In the genomic region with DNA sequence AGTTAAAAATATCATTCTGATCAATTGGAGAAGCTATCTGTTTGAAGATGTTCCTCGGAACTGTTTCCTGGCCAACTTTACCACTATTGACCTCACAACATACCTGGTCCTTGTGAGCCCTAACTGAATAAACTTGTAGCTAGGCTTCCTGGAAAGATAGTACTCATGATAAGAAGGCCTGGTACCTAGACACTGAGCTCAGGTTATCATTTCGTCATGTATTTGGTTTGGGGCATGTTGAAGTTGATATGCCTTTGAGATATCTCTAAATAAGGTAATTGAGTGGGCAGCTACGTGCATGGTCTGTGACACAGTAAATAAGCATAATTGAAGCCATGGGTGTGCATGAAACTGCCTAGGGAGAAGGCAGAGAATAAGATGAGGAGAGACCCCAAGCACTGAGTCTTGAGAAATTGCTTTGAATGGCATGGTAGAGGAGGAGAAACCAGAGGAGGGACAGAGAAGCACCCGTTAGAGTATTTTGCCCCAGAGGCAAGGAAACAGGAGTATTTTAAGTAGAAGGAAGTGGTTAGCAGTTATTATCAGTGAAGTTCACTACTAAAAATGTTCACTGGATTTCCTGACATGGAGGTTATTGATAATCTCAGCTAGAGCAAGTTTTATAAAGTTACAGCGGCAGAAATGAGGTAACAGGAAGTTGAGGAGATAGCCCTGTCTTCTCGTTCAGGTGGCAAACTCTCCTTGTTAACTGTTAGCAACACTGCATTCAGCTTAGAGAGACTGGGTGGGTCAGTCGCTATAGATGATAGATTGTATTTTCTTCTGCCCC, we compare ENCODE assay signal across 13 cellular contexts. TPM values are rescaled to one million over a fixed set of nuclear protein-coding genes. Genes with fewer than 3 reads are reported as not detected.
DNase-seq lines count a peak whose midpoint lies in the region; ATAC-seq, FAIRE-seq and TF ChIP-seq lines count a peak whose summit lies in the region.
"Had no signal": no experiment of that assay in that cellular context is flagged by ENCODE, and none has a peak within 500 bp of the region (broad histone marks: within the 10 kb centered on the region; RNA-seq: fewer than 3 reads in every experiment).

No MANE protein-coding gene starts in this region.

- peak overlapping the region; percentile 95 for H2AFZ ChIP-seq in OCI-LY7 (ENCODE audit: low read length)

- no TSS peak for BruUV-seq in OCI-LY7 (replicated peaks; lab: Mats Ljungman, UMichigan)

- CTCF ChIA-PET in CD8-positive, alpha-beta memory T cell (lab: Charles Lee), result no interaction called here
- CTCF ChIA-PET in OCI-LY7 (lab: Charles Lee; ENCODE audit: unreplicated experiment), result interaction anchor here (0.8 kb wide), 1 partner anchor 26 kb away, joined by 3 read pairs; no protein-coding TSS in a partner anchor

- POLR2A ChIA-PET in CD8-positive, alpha-beta memory T cell (lab: Charles Lee), result interaction anchor here (0.6 kb wide), 1 partner anchor 45 kb away, joined by 4 read pairs; no protein-coding TSS in a partner anchor
- POLR2A ChIA-PET in OCI-LY7 (lab: Charles Lee), result interaction anchor here (0.6 to 1.5 kb wide), 4 partner anchors 20 to 204 kb away, joined by 3 to 5 read pairs (median 3); no protein-coding TSS in a partner anchor

- peaks cover 0 to 11% (median 3%) of the 10 kb centered on the region in 3 donors for H3K36me3 Mint-ChIP-seq in CD8-positive, alpha-beta memory T cell

- peak overlapping the region in 6 of 7 donors; percentile 24 to 68 (median 55) for H3K4me3 Mint-ChIP-seq in CD8-positive, alpha-beta memory T cell
- H3K4me3 Mint-ChIP-seq: dendritic cell treated with granulocyte-macrophage colony-stimulating factor and Interleukin-4, amounts not matched to agents 40 ng/mL and 50 ng/mL, for 4 days had no signal

- H3K27me3 Mint-ChIP-seq in CD8-positive, alpha-beta memory T cell, result peaks cover 4 to 5% of the 10 kb centered on the region in 2 donors
- H3K27me3 Mint-ChIP-seq: dendritic cell treated with granulocyte-macrophage colony-stimulating factor and Interleukin-4, amounts not matched to agents 40 ng/mL and 50 ng/mL, for 4 days had no signal

- peaks cover 10 to 18% (median 13%) of the 10 kb centered on the region in 5 donors for H3K9me3 Mint-ChIP-seq in CD8-positive, alpha-beta memory T cell

- H3K27me3 ChIP-seq in CD8-positive, alpha-beta memory T cell (ENCODE audit: insufficient read depth, low read length, poor library complexity, severe bottlenecking), result no peaks in the 10 kb centered on the region
- no peaks in the 10 kb centered on the region for H3K27me3 ChIP-seq in pancreas

- 63 to 79% methylated on average over 7 of the region's 7 CpGs for WGBS in pancreas, 2 donors

- no peaks in the 10 kb centered on the region for H3K9me3 ChIP-seq in CD8-positive, alpha-beta memory T cell (ENCODE audit: low read length)
- H3K9me3 ChIP-seq in OCI-LY7 (ENCODE audit: low read length) (peaks cover 18% of the 10 kb centered on the region; the same call in 1 of the 2 replicates), pancreas (no peaks in the 10 kb centered on the region)

- no peak for FAIRE-seq in pancreas (lab: Jason Lieb, UNC)

- peak overlapping the region in 7 of 8 donors; percentile 4 to 70 (median 44) for H3K27ac Mint-ChIP-seq in CD8-positive, alpha-beta memory T cell
- H3K27ac Mint-ChIP-seq: dendritic cell treated with granulocyte-macrophage colony-stimulating factor and Interleukin-4, amounts not matched to agents 40 ng/mL and 50 ng/mL, for 4 days had no signal

- peak overlapping the region; percentile 60 for H3K4me2 ChIP-seq in OCI-LY7 (ENCODE audit: low read length)

- H3K27ac ChIP-seq in CD8-positive, alpha-beta memory T cell (ENCODE audit: low read depth, low read length), result no peak overlapping the region
- no peak overlapping the region for H3K27ac ChIP-seq in OCI-LY7 (ENCODE audit: low read depth, low read length, poor library complexity, severe bottlenecking)
- H3K27ac ChIP-seq in pancreas, result no peak overlapping the region
- H3K27ac ChIP-seq: WERI-Rb-1 had no signal

- ATAC-seq in GM18909 (IDR thresholded peaks at IDR 0.05; ENCODE audit: poor library complexity, unreplicated experiment) (peak; percentile 43), pancreas (no peak), HG03378 (IDR thresholded peaks at IDR 0.05; ENCODE audit: unreplicated experiment) (no peak), GM21381 (IDR thresholded peaks at IDR 0.05; ENCODE audit: unreplicated experiment) (no peak)

- H4K20me1 ChIP-seq in OCI-LY7 (ENCODE audit: insufficient read depth, low read length), result no peaks in the 10 kb centered on the region

- intact Hi-C loops in OCI-LY7 (cut with micrococcal nuclease; ENCODE audit: unreplicated experiment), result no loop called here
- intact Hi-C loops in pancreas (cut with DNase I), result no loop called here

- H3K36me3 ChIP-seq in CD8-positive, alpha-beta memory T cell (ENCODE audit: insufficient read depth, low read length), result no peaks in the 10 kb centered on the region
- H3K36me3 ChIP-seq in OCI-LY7 (ENCODE audit: insufficient read depth, low read length) (no peaks in the 10 kb centered on the region), pancreas (no peaks in the 10 kb centered on the region)
- H3K36me3 ChIP-seq: WERI-Rb-1 had no signal

- peaks cover 19% of the 10 kb centered on the region for H3K4me1 ChIP-seq in CD8-positive, alpha-beta memory T cell (ENCODE audit: insufficient read depth, low read length)
- H3K4me1 ChIP-seq in OCI-LY7 (ENCODE audit: insufficient read depth, low read length, poor library complexity, severe bottlenecking), result peaks cover 23% of the 10 kb centered on the region
- H3K4me1 ChIP-seq in pancreas, result no peaks in the 10 kb centered on the region

- H3K79me2 ChIP-seq in OCI-LY7 (ENCODE audit: insufficient read depth, low read depth, low read length), result no peaks in the 10 kb centered on the region

- H3K4me1 Mint-ChIP-seq in CD8-positive, alpha-beta memory T cell, result peaks cover 12 to 20% (median 17%) of the 10 kb centered on the region in 3 donors

- no peak overlapping the region for H3K4me3 ChIP-seq in CD8-positive, alpha-beta memory T cell (ENCODE audit: low read length)
- H3K4me3 ChIP-seq in OCI-LY7 (ENCODE audit: low read depth, low read length, poor library complexity, severe bottlenecking) (peak overlapping the region; percentile 15), pancreas (no peak overlapping the region)
- H3K4me3 ChIP-seq: skin epidermis had no signal

- peak in 2 of 5 donors; percentile 2 to 11 for DNase-seq in CD8-positive, alpha-beta memory T cell
- peak; percentile 36 for DNase-seq in OCI-LY7 (ENCODE audit: low spot score)
- peak; percentile 13 for DNase-seq in central memory CD4-positive, alpha-beta T cell
- DNase-seq in NCI-H128 (lab: John Stamatoyannopoulos, UW; ENCODE audit: unreplicated experiment), result no peak
- no peak for DNase-seq in pancreas
- DNase-seq: foreskin fibroblast, islet precursor cell, WERI-Rb-1 had no signal

- no peaks in the 10 kb centered on the region for H3K9me2 ChIP-seq in OCI-LY7 (ENCODE audit: insufficient read depth, low read length)

- TF ChIP-seq CTCF in OCI-LY7 (conservative IDR thresholded peaks at IDR 0.05; ENCODE audit: low read length), result no peak
- TF ChIP-seq CTCF in pancreas (IDR thresholded peaks at IDR 0.05), result no peak

RNA-seq across cellular contexts. Expression of a gene that starts 55.6 kb away (rescaled TPM):
- not detected for total RNA-seq in CD8-positive, alpha-beta memory T cell
- polyA plus RNA-seq in CD8-positive, alpha-beta memory T cell, result not detected
- 4.1 TPM in 1 of 2 replicates, not detected in the other for total RNA-seq in OCI-LY7 (2014; rRNA removed; shearing (Covaris generic))
- 0.41 TPM in 1 of 2 replicates, not detected in the other for total RNA-seq in OCI-LY7 (2022)
- under 1 TPM in 4 of 6 donors, not detected in 2; 0.09 to 0.55 (median 0.35) TPM for total RNA-seq in pancreas
- under 1 TPM; 0.38 to 0.47 TPM for polyA plus RNA-seq in pancreas

Comparison
In these comparisons a context has a peak if more than half of its experiments do, and no peak if none do; other contexts are left out.
1. DNase-seq: peak in OCI-LY7 (single experiment) and central memory CD4-positive, alpha-beta T cell (single experiment); none in NCI-H128 (single experiment) and pancreas (0 of 6).